In the genomic region with DNA sequence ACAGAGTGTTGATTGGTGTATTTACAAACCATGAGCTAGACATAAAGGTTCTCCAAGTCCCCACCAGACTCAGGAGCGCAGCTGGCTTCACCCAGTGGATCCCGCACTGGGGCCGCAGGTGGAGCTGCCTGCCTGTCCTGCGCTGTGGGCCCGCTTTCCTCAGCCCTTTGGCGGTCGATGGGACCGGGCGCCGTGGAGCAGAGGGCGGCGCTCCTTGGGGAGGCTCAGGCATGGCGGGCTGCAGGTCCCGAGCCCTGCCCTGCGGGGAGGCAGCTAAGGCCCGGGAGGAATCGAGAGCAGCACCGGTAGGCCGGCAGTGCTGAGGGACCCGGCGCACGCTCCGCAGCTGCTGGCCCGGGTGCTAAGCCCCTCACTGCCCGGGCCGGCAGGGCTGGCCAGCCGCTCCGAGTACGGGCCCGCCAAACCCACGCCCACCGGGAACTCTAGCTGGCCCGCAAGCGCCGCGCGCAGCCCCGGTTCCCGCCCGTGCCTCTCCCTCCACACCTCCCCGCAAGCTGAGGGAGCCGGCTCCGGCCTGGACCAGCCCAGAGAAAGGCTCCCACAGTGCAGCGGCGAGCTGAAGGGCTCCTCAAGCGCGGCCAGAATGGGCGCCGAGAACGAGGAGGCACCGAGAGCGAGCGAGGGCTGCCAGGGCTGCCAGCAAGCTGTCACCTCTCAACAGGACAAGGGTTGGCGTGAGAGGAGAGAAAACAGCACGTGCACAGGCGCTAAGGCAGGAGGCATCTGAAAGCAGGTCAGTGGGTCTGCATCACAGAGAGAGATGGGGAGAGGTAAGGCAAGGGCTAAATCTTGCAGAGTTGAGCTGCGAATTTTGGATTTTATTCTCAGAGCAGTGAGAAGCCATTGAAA, we compare ENCODE assay signal across 15 cellular contexts. TPM values are rescaled to one million over a fixed set of nuclear protein-coding genes. Genes with fewer than 3 reads are reported as not detected.
DNase-seq lines count a peak whose midpoint lies in the region; ATAC-seq and TF ChIP-seq lines count a peak whose summit lies in the region.
"Had no signal": no experiment of that assay in that cellular context is flagged by ENCODE, and none has a peak within 500 bp of the region (broad histone marks: within the 10 kb centered on the region; RNA-seq: fewer than 3 reads in every experiment).

No MANE protein-coding gene starts in this region.

- DNase-seq in G401 (ENCODE audit: low spot score) = peak; percentile 76
- DNase-seq in GM23338 (ENCODE audit: low spot score) = no peak
- DNase-seq in cerebellum (ENCODE audit: low spot score) = peak; percentile 68
- peak; percentile 76 for DNase-seq in posterior vena cava (ENCODE audit: low spot score)
- no peak for DNase-seq in GM20000 (ENCODE audit: low spot score)
- no peak for DNase-seq in activated CD4-positive, CD25-positive, alpha-beta regulatory T cell treated with anti-CD3 and anti-CD28 coated beads, Interleukin-2, amount 50 U/mL, for 72 hours
- DNase-seq: ACHN; BE2C; Caco-2; CD4-positive, CD25-positive, alpha-beta regulatory T cell; GDM1; H9 had no signal

- H3K4me2 ChIP-seq in GM23338 = no peak overlapping the region

- no peaks in the 10 kb centered on the region for H3K4me1 Mint-ChIP-seq in GM23338
- H3K4me1 Mint-ChIP-seq: H9 had no signal

- ATAC-seq in GM23338 = peak; percentile 51
- no peak for ATAC-seq in gastroesophageal sphincter

- no peaks in the 10 kb centered on the region for H3K36me3 Mint-ChIP-seq in GM23338 (ENCODE audit: low read depth)
- H3K36me3 Mint-ChIP-seq: CD4-positive, CD25-positive, alpha-beta regulatory T cell had no signal

- H3F3A ChIP-seq in GM23338 (replicated peaks; ENCODE audit: low read depth) = no peaks in the 10 kb centered on the region

- TF ChIP-seq EP300 in gastroesophageal sphincter (IDR thresholded peaks at IDR 0.05) = no peak

- intact Hi-C loops in posterior vena cava (cut with DNase I) = loop anchor here (2.0 to 5.0 kb wide), 2 partner anchors 58 to 1104 kb away; no protein-coding TSS in a partner anchor

- no peak overlapping the region for H3K27ac ChIP-seq in GM23338 (ENCODE audit: low read depth)
- H3K27ac ChIP-seq in gastroesophageal sphincter = no peak overlapping the region

- WGBS in gastroesophageal sphincter (ENCODE audit: low coverage in 1 of 2), 2 donors = 86 to 100% methylated on average over 1 of the region's 57 CpGs

- H3K27me3 Mint-ChIP-seq in GM23338 (ENCODE audit: insufficient read depth, low read depth, poor library complexity) = peaks cover 6% of the 10 kb centered on the region

- H3K27me3 ChIP-seq in GM23338 (ENCODE audit: insufficient read depth) = no peaks in the 10 kb centered on the region
- H3K27me3 ChIP-seq in gastroesophageal sphincter = peaks cover 10% of the 10 kb centered on the region
- H3K27me3 ChIP-seq: BE2C had no signal

- peak overlapping the region; percentile 63; the same call in 1 of the 2 replicates for H2AFZ ChIP-seq in GM23338

- no peaks in the 10 kb centered on the region; the same call in 2 of the 3 replicates for H3K9me3 Mint-ChIP-seq in GM23338
- H3K9me3 Mint-ChIP-seq: H9 had no signal

- no peak for TF ChIP-seq POLR2A in gastroesophageal sphincter (IDR thresholded peaks at IDR 0.05)

- H3K4me1 ChIP-seq in GM23338 (ENCODE audit: insufficient read depth) = no peaks in the 10 kb centered on the region
- peaks cover 0 to 5% (median 0%) of the 10 kb centered on the region in 3 donors for H3K4me1 ChIP-seq in gastroesophageal sphincter
- H3K4me1 ChIP-seq: BE2C, Caco-2 had no signal

- no peaks in the 10 kb centered on the region for H4K20me1 ChIP-seq in GM23338 (replicated peaks; ENCODE audit: insufficient read depth)

- H3K9me3 ChIP-seq in gastroesophageal sphincter = no peaks in the 10 kb centered on the region
- H3K9me3 ChIP-seq: BE2C, Caco-2 had no signal

- no peak overlapping the region for H3K4me3 Mint-ChIP-seq in GM23338
- H3K4me3 Mint-ChIP-seq: H9 had no signal

- no peaks in the 10 kb centered on the region for H3K79me2 ChIP-seq in GM23338 (replicated peaks; ENCODE audit: insufficient read depth)

- H3K4me3 ChIP-seq in GM23338 = no peak overlapping the region
- no peak overlapping the region for H3K4me3 ChIP-seq in gastroesophageal sphincter

- H3K9me2 ChIP-seq in GM23338 (ENCODE audit: insufficient read depth) = no peaks in the 10 kb centered on the region

- TF ChIP-seq CTCF in GM23338 (conservative IDR thresholded peaks at IDR 0.05; ENCODE audit: low read depth in 2 of 2) = no peak
- TF ChIP-seq CTCF in gastroesophageal sphincter (IDR thresholded peaks at IDR 0.05) = no peak
- no peak for TF ChIP-seq CTCF in GM20000 (IDR thresholded peaks at IDR 0.05; ENCODE audit: extremely low read depth, missing control alignments)

- no peak overlapping the region for H3K27ac Mint-ChIP-seq in GM23338
- H3K27ac Mint-ChIP-seq: H9 had no signal

- H3K36me3 ChIP-seq in GM23338 (ENCODE audit: insufficient read depth) = no peaks in the 10 kb centered on the region
- no peaks in the 10 kb centered on the region for H3K36me3 ChIP-seq in gastroesophageal sphincter
- H3K36me3 ChIP-seq: BE2C had no signal

- in situ Hi-C loops in G401 (cut with HindIII; ENCODE audit: low sequenced_read_pairs) = no loop called here

TF ChIP-seq in GM23338, 12 proteins besides CTCF, POLR2A, EP300 and RAD21:
- TF ChIP-seq EZH2 (IDR thresholded peaks at IDR 0.05; ENCODE audit: low read depth, unreplicated experiment) (no peak), POLR2AphosphoS5 (IDR thresholded peaks at IDR 0.05; ENCODE audit: low read depth) (no peak), CREB1 (CRISPR knock-in tag; IDR thresholded peaks at IDR 0.05; ENCODE audit: low read depth) (no peak), ZNF331 (CRISPR knock-in tag; IDR thresholded peaks at IDR 0.05; ENCODE audit: low read depth) (no peak), ZNF114 (CRISPR knock-in tag; IDR thresholded peaks at IDR 0.05) (no peak), EZH2phosphoT487 (IDR thresholded peaks at IDR 0.05; ENCODE audit: unreplicated experiment) (no peak)

RNA-seq across cellular contexts. Expression of a gene that starts 5.9 kb away (rescaled TPM):
- total RNA-seq in G401 (2014; rRNA removed; shearing (Covaris generic)) = not detected in 2 replicates
- total RNA-seq in GM23338 (2014; rRNA removed; shearing (Covaris generic)) = not detected in 2 replicates
- polyA plus RNA-seq in GM23338 (2016; fragmentation: Nextera tagmentation; extraction: Ambion mirVana) = not detected in 2 replicates
- total RNA-seq in cerebellum (1.2 TPM), posterior vena cava (under 1 TPM; 0.43 to 0.65 TPM), gastroesophageal sphincter (under 1 TPM in 2 of 4 donors, not detected in 2; 0.12 to 0.40 TPM)
- total RNA-seq: Caco-2; CD4-positive, CD25-positive, alpha-beta regulatory T cell; H1; H9; HT-29 had no signal
- polyA plus RNA-seq: H1 had no signal

RNA-seq across cellular contexts. Expression of a gene that starts 40.1 kb away (rescaled TPM):
- not detected in 2 replicates for total RNA-seq in G401 (2014; rRNA removed; shearing (Covaris generic))
- total RNA-seq in GM23338 (2014; rRNA removed; shearing (Covaris generic)) = not detected in 2 replicates
- not detected in 2 replicates for polyA plus RNA-seq in GM23338 (2016; fragmentation: Nextera tagmentation; extraction: Ambion mirVana)
- total RNA-seq in cerebellum (not detected), posterior vena cava (1 to 10 TPM in 1 of 2 donors, under 1 TPM in 1; 0.56 to 1.0 TPM), gastroesophageal sphincter (1 to 10 TPM in 1 of 4 donors, under 1 TPM in 2, not detected in 1; 0.31 to 1.3 (median 0.58) TPM)
- total RNA-seq: Caco-2; CD4-positive, CD25-positive, alpha-beta regulatory T cell; H1; H9; HT-29 had no signal
- polyA plus RNA-seq: CD4-positive, CD25-positive, alpha-beta regulatory T cell; H1 had no signal

RNA-seq across cellular contexts. Expression of a gene that starts 41.5 kb away (rescaled TPM):
- 32.1 and 38.9 TPM in 2 replicates for total RNA-seq in G401 (2014; rRNA removed; shearing (Covaris generic))
- 15.7 and 33.5 TPM in 2 replicates for total RNA-seq in GM23338 (2014; rRNA removed; shearing (Covaris generic))
- 16.6 and 23.9 TPM in 2 replicates for polyA plus RNA-seq in GM23338 (2016; fragmentation: Nextera tagmentation; extraction: Ambion mirVana)
- total RNA-seq in cerebellum = 25.5 TPM
- total RNA-seq in posterior vena cava = 10 to 100 TPM; 49.6 to 52.6 TPM
- total RNA-seq in gastroesophageal sphincter = 10 to 100 TPM; 43.0 to 70.9 (median 54.1) TPM

Comparison
In these comparisons a context has a peak if more than half of its experiments do, and no peak if none do; other contexts are left out.
1. DNase-seq: peak in G401 (single experiment), cerebellum (single experiment) and posterior vena cava (single experiment); none in GM23338 (single experiment), GM20000 (single experiment) and activated CD4-positive, CD25-positive, alpha-beta regulatory T cell treated with anti-CD3 and anti-CD28 coated beads, Interleukin-2, amount 50 U/mL, for 72 hours (single experiment).